Comparison of ENCODE assay signal across 12 cellular contexts in the genomic region with DNA sequence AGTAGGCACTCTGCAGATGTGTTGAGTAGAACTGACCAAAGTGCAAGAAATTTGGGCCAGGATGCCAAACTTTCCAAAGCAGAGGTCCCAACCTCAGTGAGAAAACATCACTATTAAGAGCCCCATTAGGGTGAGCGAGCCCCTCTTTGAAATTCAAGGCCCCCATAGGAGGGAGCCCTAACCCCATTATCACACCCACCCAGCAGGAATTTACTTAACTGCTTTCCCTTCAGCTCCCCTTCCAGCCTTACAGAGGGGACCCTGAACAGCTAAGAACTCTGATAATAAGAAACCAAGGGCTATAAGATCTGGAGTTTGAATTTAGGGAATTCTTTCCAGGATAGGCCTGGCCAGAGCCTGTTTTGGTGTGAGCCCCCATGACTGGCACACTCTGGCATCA.
DNase-seq lines count a peak whose midpoint lies in the region; ATAC-seq and TF ChIP-seq lines count a peak whose summit lies in the region.
"Had no signal": no experiment of that assay in that cellular context is flagged by ENCODE, and none has a peak within 500 bp of the region (broad histone marks: within the 10 kb centered on the region; RNA-seq: fewer than 3 reads in every experiment).

No MANE protein-coding gene starts in this region.

- BruUV-seq in PC-3 (replicated peaks; lab: Mats Ljungman, UMichigan) = no TSS peak

- peaks cover 93% of the 10 kb centered on the region for H3K4me1 ChIP-seq in CD4-positive, alpha-beta memory T cell (ENCODE audit: insufficient read depth, low read length)
- peaks cover 5% of the 10 kb centered on the region for H3K4me1 ChIP-seq in Loucy (ENCODE audit: insufficient read depth, low read length, poor library complexity, severe bottlenecking)
- H3K4me1 ChIP-seq in PC-3 (ENCODE audit: insufficient read depth, low read length) = no peaks in the 10 kb centered on the region
- H3K4me1 ChIP-seq: body of pancreas had no signal

- H3F3A ChIP-seq in Loucy (ENCODE audit: low read depth) (no peaks in the 10 kb centered on the region), PC-3 (ENCODE audit: low read length, unreplicated experiment) (no peaks in the 10 kb centered on the region)

- CTCF ChIA-PET in CD4-positive, alpha-beta memory T cell (lab: Charles Lee; ENCODE audit: partially characterized antibody) = interaction anchor here (1.0 to 3.0 kb wide), 5 partner anchors 10 to 183 kb away, joined by 4 to 15 read pairs (median 5); no protein-coding TSS in a partner anchor
- CTCF ChIA-PET in PC-3 (lab: Charles Lee) = interaction anchor here (0.6 to 1.1 kb wide), 2 partner anchors 35 to 183 kb away, joined by 4 to 17 read pairs; no protein-coding TSS in a partner anchor

- H3K27me3 Mint-ChIP-seq in CD4-positive, alpha-beta memory T cell = no peaks in the 10 kb centered on the region
- no peaks in the 10 kb centered on the region for H3K27me3 Mint-ChIP-seq in chondrocyte (ENCODE audit: low read depth)
- no peaks in the 10 kb centered on the region for H3K27me3 Mint-ChIP-seq in osteocyte (ENCODE audit: unreplicated experiment)

- H3K4me1 Mint-ChIP-seq in CD4-positive, alpha-beta memory T cell = peaks cover 49 to 90% (median 67%) of the 10 kb centered on the region in 4 donors
- H3K4me1 Mint-ChIP-seq in chondrocyte (ENCODE audit: low read depth) (peaks cover 16% of the 10 kb centered on the region), osteocyte (ENCODE audit: unreplicated experiment) (peaks cover 16% of the 10 kb centered on the region)

- H3K36me3 Mint-ChIP-seq in CD4-positive, alpha-beta memory T cell = peaks cover 53 to 55% of the 10 kb centered on the region in 2 donors
- H3K36me3 Mint-ChIP-seq in chondrocyte (ENCODE audit: low read depth) = peaks cover 3% of the 10 kb centered on the region
- no peaks in the 10 kb centered on the region for H3K36me3 Mint-ChIP-seq in osteocyte (ENCODE audit: unreplicated experiment)

- H2AFZ ChIP-seq in Loucy (ENCODE audit: low read length) (no peak overlapping the region), PC-3 (ENCODE audit: low read length) (no peak overlapping the region)

- intact Hi-C loops in CD4-positive, alpha-beta memory T cell (cut with micrococcal nuclease) = no loop called here
- intact Hi-C loops in PC-3 (cut with micrococcal nuclease) = no loop called here

- peak; percentile 30 for TF ChIP-seq CTCF in Loucy (conservative IDR thresholded peaks at IDR 0.05; ENCODE audit: low read length)
- TF ChIP-seq CTCF in chondrocyte (IDR thresholded peaks at IDR 0.05) = peak; percentile 35
- peak; percentile 21 for TF ChIP-seq CTCF in osteocyte (IDR thresholded peaks at IDR 0.05)
- TF ChIP-seq CTCF in PC-3 (conservative IDR thresholded peaks at IDR 0.05; ENCODE audit: low read depth, low read length) = no peak

- H3K4me2 ChIP-seq in Loucy (ENCODE audit: low read depth, low read length, poor library complexity, severe bottlenecking) (no peak overlapping the region), PC-3 (ENCODE audit: low read length) (no peak overlapping the region)

- H3K9me3 ChIP-seq in CD4-positive, alpha-beta memory T cell (ENCODE audit: control insufficient read depth in 1 of 2, low read length in 2 of 2) = no peaks in the 10 kb centered on the region
- H3K9me3 ChIP-seq in Loucy (ENCODE audit: insufficient read depth, low read depth, low read length) (no peaks in the 10 kb centered on the region), PC-3 (ENCODE audit: low read length) (no peaks in the 10 kb centered on the region)
- H3K9me3 ChIP-seq: body of pancreas had no signal

- no peaks in the 10 kb centered on the region for H3K9me2 ChIP-seq in Loucy (replicated peaks; ENCODE audit: low read depth, low read length)
- H3K9me2 ChIP-seq in PC-3 (replicated peaks; ENCODE audit: low read length) = no peaks in the 10 kb centered on the region

- H4K20me1 ChIP-seq in Loucy (ENCODE audit: insufficient read depth, low read length, poor library complexity, severe bottlenecking) (peaks cover 3% of the 10 kb centered on the region), PC-3 (ENCODE audit: low read length) (no peaks in the 10 kb centered on the region)

- H3K27ac ChIP-seq in CD4-positive, alpha-beta memory T cell (ENCODE audit: low read depth, low read length) = peak overlapping the region; percentile 32
- H3K27ac ChIP-seq in PC-3 (ENCODE audit: low read length) = no peak overlapping the region

- H3K4me3 Mint-ChIP-seq in CD4-positive, alpha-beta memory T cell = peak overlapping the region in 2 of 8 donors; percentile 54 to 64
- no peak overlapping the region for H3K4me3 Mint-ChIP-seq in chondrocyte (ENCODE audit: unreplicated experiment)
- H3K4me3 Mint-ChIP-seq in osteocyte (ENCODE audit: unreplicated experiment) = no peak overlapping the region

- H3K27me3 ChIP-seq in CD4-positive, alpha-beta memory T cell (ENCODE audit: insufficient read depth, low read length) = no peaks in the 10 kb centered on the region
- H3K27me3 ChIP-seq in Loucy (ENCODE audit: insufficient read depth, low read length, poor library complexity, severe bottlenecking) = no peaks in the 10 kb centered on the region
- H3K27me3 ChIP-seq in PC-3 (ENCODE audit: low read length) = no peaks in the 10 kb centered on the region
- H3K27me3 ChIP-seq: body of pancreas had no signal

- H3K4me3 ChIP-seq in CD4-positive, alpha-beta memory T cell (ENCODE audit: low read length in 2 of 2) = no peak overlapping the region
- H3K4me3 ChIP-seq in Loucy (ENCODE audit: low read length, poor library complexity, severe bottlenecking) (no peak overlapping the region), PC-3 (ENCODE audit: low read length) (no peak overlapping the region)
- H3K4me3 ChIP-seq: body of pancreas had no signal

- ATAC-seq in GM19351 (IDR thresholded peaks at IDR 0.05; ENCODE audit: unreplicated experiment) = no peak
- ATAC-seq in PC-3 = no peak
- ATAC-seq: body of pancreas had no signal

- H3K9ac ChIP-seq in Loucy (ENCODE audit: low read depth, low read length, poor library complexity, severe bottlenecking) (peak overlapping the region; percentile 20), PC-3 (ENCODE audit: low read length) (no peak overlapping the region)

- peak overlapping the region; percentile 48 to 87 (median 73) for H3K27ac Mint-ChIP-seq in CD4-positive, alpha-beta memory T cell
- H3K27ac Mint-ChIP-seq in chondrocyte (ENCODE audit: unreplicated experiment) (peak overlapping the region; percentile 80), osteocyte (ENCODE audit: unreplicated experiment) (peak overlapping the region; percentile 80)

- peaks cover 0 to 2% (median 0%) of the 10 kb centered on the region in 8 donors for H3K9me3 Mint-ChIP-seq in CD4-positive, alpha-beta memory T cell
- H3K9me3 Mint-ChIP-seq in chondrocyte (ENCODE audit: low read depth) (no peaks in the 10 kb centered on the region), osteocyte (ENCODE audit: unreplicated experiment) (no peaks in the 10 kb centered on the region)

- POLR2A ChIA-PET in CD4-positive, alpha-beta memory T cell (lab: Charles Lee; ENCODE audit: partially characterized antibody) = interaction anchor here (0.7 to 12.9 kb wide), 4 partner anchors 8 to 130 kb away, joined by 3 to 148 read pairs (median 17); partner anchors contain the start of gene NFATC2
- POLR2A ChIA-PET in PC-3 (lab: Charles Lee; ENCODE audit: unreplicated experiment) = no interaction called here

- peaks cover 17% of the 10 kb centered on the region for H3K36me3 ChIP-seq in CD4-positive, alpha-beta memory T cell (ENCODE audit: insufficient read depth, low read length)
- H3K36me3 ChIP-seq in Loucy (ENCODE audit: insufficient read depth, low read length) (peaks cover 31% of the 10 kb centered on the region), PC-3 (ENCODE audit: low read depth, low read length) (peaks cover 6% of the 10 kb centered on the region; the same call in 1 of the 2 replicates)

- 0 out of 2 replicates have a peak, but pooled peaks cover 6% of the 10 kb centered on the region for H3K79me2 ChIP-seq in Loucy (ENCODE audit: insufficient read depth, low read length)
- H3K79me2 ChIP-seq in PC-3 (ENCODE audit: low read length) = no peaks in the 10 kb centered on the region

- DNase-seq in CD4-positive, alpha-beta memory T cell = no peak
- DNase-seq in chondrocyte (ENCODE audit: low spot score) (no peak), osteocyte (ENCODE audit: extremely low spot score, unreplicated experiment) (no peak), NCI-H2081 (lab: John Stamatoyannopoulos, UW) (no peak), germinal center (ENCODE audit: low spot score) (no peak), PC-3 (no peak)
- DNase-seq: activated CD4-positive, alpha-beta T cell treated with anti-CD3 and anti-CD28 coated beads, Interleukin-2, amount 50 U/mL, for 1 hour; body of pancreas; NCI-H1105; stimulated activated CD4-positive, alpha-beta T cell treated with anti-CD3 and anti-CD28 coated beads, Interleukin-2, amount 100 ng/mL, for 48 hours had no signal
